Comparison of ENCODE assay signal across 8 cellular contexts in genomic region chr7:131235489-131236317, GRCh38.
A peak's percentile ranks its signal among the peaks of the same experiment; 100 is the strongest.
DNase-seq lines count a peak whose midpoint lies in the region; ATAC-seq and TF ChIP-seq lines count a peak whose summit lies in the region.

No MANE protein-coding gene starts in this region.

- ATAC-seq in stimulated activated naive B cell treated with anti-CD40 and anti-IgM and Interleukin-4, amounts not matched to agents 10 μg/mL and 1 μg/mL and 100 μg/mL, for 72 hours (replicated peaks): peak; percentile 39 to 47
- ATAC-seq in GM21515 (IDR thresholded peaks at IDR 0.05; ENCODE audit: unreplicated experiment) (no peak), WTC11 (no peak; the same call in 1 of the 2 replicates)

- no peaks in the 10 kb centered on the region for H3K9me3 Mint-ChIP-seq in stimulated activated naive B cell treated with anti-CD40 and anti-IgM and Interleukin-4, amounts not matched to agents 10 μg/mL and 1 μg/mL and 100 μg/mL, for 72 hours
- H3K9me3 Mint-ChIP-seq in WTC11: 0 out of 2 replicates have a peak, but pooled peaks cover 7% of the 10 kb centered on the region

- CTCF ChIA-PET in WTC11 (lab: Charles Lee): interaction anchor here (0.8 kb wide), 1 partner anchor 14 kb away, joined by 3 read pairs; no protein-coding TSS in a partner anchor

- H3K27ac Mint-ChIP-seq in stimulated activated naive B cell treated with anti-CD40 and anti-IgM and Interleukin-4, amounts not matched to agents 10 μg/mL and 1 μg/mL and 100 μg/mL, for 72 hours: peak overlapping the region; percentile 92
- H3K27ac Mint-ChIP-seq in WTC11: no peak overlapping the region

- DNase-seq in activated gamma-delta T cell treated with Interleukin-2 at 50 U/mL for 16 hours (peak; percentile 69), activated gamma-delta T cell (lab: John Stamatoyannopoulos, UW) (no peak), cerebellum (ENCODE audit: low spot score) (peak; percentile 12), myocyte (ENCODE audit: low read depth) (peak; percentile 85), WTC11 (ENCODE audit: low spot score) (no peak)
- peak; percentile 81 to 83 for DNase-seq in activated CD4-positive, alpha-beta T cell treated with anti-CD3 and anti-CD28 coated beads for 4 hours
- DNase-seq in stimulated activated naive B cell treated with anti-CD40 and anti-IgM and Interleukin-4, amounts not matched to agents 10 μg/mL and 1 μg/mL and 100 μg/mL, for 72 hours: peak; percentile 38

- peak overlapping the region; percentile 22 to 43 for H3K4me3 Mint-ChIP-seq in stimulated activated naive B cell treated with anti-CD40 and anti-IgM and Interleukin-4, amounts not matched to agents 10 μg/mL and 1 μg/mL and 100 μg/mL, for 72 hours
- no peak overlapping the region for H3K4me3 Mint-ChIP-seq in WTC11

- no peaks in the 10 kb centered on the region for H3K27me3 Mint-ChIP-seq in stimulated activated naive B cell treated with anti-CD40 and anti-IgM and Interleukin-4, amounts not matched to agents 10 μg/mL and 1 μg/mL and 100 μg/mL, for 72 hours
- no peaks in the 10 kb centered on the region for H3K27me3 Mint-ChIP-seq in WTC11 (ENCODE audit: low read depth)

- peaks cover 20 to 30% of the 10 kb centered on the region in 2 donors for H3K4me1 Mint-ChIP-seq in stimulated activated naive B cell treated with anti-CD40 and anti-IgM and Interleukin-4, amounts not matched to agents 10 μg/mL and 1 μg/mL and 100 μg/mL, for 72 hours
- peaks cover 21% of the 10 kb centered on the region for H3K4me1 Mint-ChIP-seq in WTC11

- no peak for TF ChIP-seq CTCF in WTC11 (IDR thresholded peaks at IDR 0.05)

- POLR2A ChIA-PET in WTC11 (lab: Charles Lee): no interaction called here

- no peaks in the 10 kb centered on the region for H3K36me3 Mint-ChIP-seq in stimulated activated naive B cell treated with anti-CD40 and anti-IgM and Interleukin-4, amounts not matched to agents 10 μg/mL and 1 μg/mL and 100 μg/mL, for 72 hours
- no peaks in the 10 kb centered on the region for H3K36me3 Mint-ChIP-seq in WTC11

TF ChIP-seq in WTC11, 78 proteins besides CTCF, POLR2A, EP300 and RAD21:
- no peak for TF ChIP-seq ZNF219 (CRISPR knock-in tag; IDR thresholded peaks at IDR 0.05; ENCODE audit: borderline replicate concordance)
- no peak for TF ChIP-seq ZNF671 (CRISPR knock-in tag; IDR thresholded peaks at IDR 0.05)
- no peak for TF ChIP-seq PREB (CRISPR knock-in tag; IDR thresholded peaks at IDR 0.05; ENCODE audit: borderline replicate concordance)

Comparison
In these comparisons a context has a peak if more than half of its experiments do, and no peak if none do; other contexts are left out.
1. DNase-seq: peak in activated gamma-delta T cell treated with Interleukin-2 at 50 U/mL for 16 hours (single experiment), activated CD4-positive, alpha-beta T cell treated with anti-CD3 and anti-CD28 coated beads for 4 hours (2 of 2), cerebellum (single experiment), myocyte (single experiment) and stimulated activated naive B cell treated with anti-CD40 and anti-IgM and Interleukin-4, amounts not matched to agents 10 μg/mL and 1 μg/mL and 100 μg/mL, for 72 hours (single experiment); none in activated gamma-delta T cell (single experiment) and WTC11 (single experiment).
2. ATAC-seq: peak in stimulated activated naive B cell treated with anti-CD40 and anti-IgM and Interleukin-4, amounts not matched to agents 10 μg/mL and 1 μg/mL and 100 μg/mL, for 72 hours (2 of 2); none in GM21515 (single experiment) and WTC11 (single experiment).